ENCODE assay signal across 1 cellular context in genomic region chr22:49735411-49736311, GRCh38.
TF ChIP-seq lines count a peak whose summit lies in the region.

No MANE protein-coding gene starts in this region.

TF ChIP-seq in PFSK-1, 5 proteins besides CTCF, POLR2A, EP300 and RAD21 (continued from another document):
- peak; percentile 92 to 95 for TF ChIP-seq REST (IDR thresholded peaks at IDR 0.05; ENCODE audit: insufficient read depth in 1 of 2, low read depth in 2 of 2, low read length in 2 of 2)
